ENCODE assay signal across 27 cellular contexts in genomic region chr5:123483446-123484077, GRCh38.
"Had no signal": no experiment of that assay in that cellular context is flagged by ENCODE, and none has a peak within 500 bp of the region (broad histone marks: within the 10 kb centered on the region; RNA-seq: fewer than 3 reads in every experiment).

No MANE protein-coding gene starts in this region.

- H3K9me3 ChIP-seq: SJCRH30 had no signal

- H3K27me3 ChIP-seq: cardiac muscle cell, SJCRH30 had no signal

- H3K27ac ChIP-seq: cardiac muscle cell, SJCRH30, SK-N-MC, WERI-Rb-1 had no signal

- ATAC-seq: activated CD8-positive, alpha-beta T cell treated with anti-CD3 and anti-CD28 coated beads for 36 hours; activated T-cell treated with anti-CD3 and anti-CD28 coated beads, Interleukin-2, amount 50 U/mL, for 72 hours; activated T-helper 17 cell treated with anti-CD3 and anti-CD28 coated beads, Interleukin-2, amount 50 U/mL, for 72 hours; K562; Panc1 had no signal

- FAIRE-seq: K562 had no signal

- DNase-seq: activated CD4-positive, alpha-beta T cell treated with anti-CD3 and anti-CD28 coated beads, Interleukin-2, amount 10 ng/mL, durations not matched to agents 24 days and 14 days; activated CD4-positive, alpha-beta T cell treated with anti-CD3 and anti-CD28 coated beads, Interleukin-2, amount 50 U/mL, for 4 hours; activated CD4-positive, CD25-positive, alpha-beta regulatory T cell; activated CD8-positive, alpha-beta T cell treated with anti-CD3 and anti-CD28 coated beads for 36 hours; activated effector memory CD4-positive, alpha-beta T cell treated with anti-CD3 and anti-CD28 coated beads, Interleukin-2, amount 50 U/mL, for 16 hours; activated naive CD4-positive, alpha-beta T cell; activated naive CD4-positive, alpha-beta T cell treated with anti-CD3 and anti-CD28 coated beads, Interleukin-2, amount 50 U/mL, for 16 hours; activated naive CD8-positive, alpha-beta T cell treated with anti-CD3 and anti-CD28 coated beads for 36 hours; activated T-cell treated with anti-CD3 and anti-CD28 coated beads, Interleukin-2, amount 50 U/mL, for 1 hour; activated T-cell treated with anti-CD3 and anti-CD28 coated beads, Interleukin-2, amount 50 U/mL, for 72 hours; amniotic stem cell; aorta; NCI-H1092 treated with DMSO at 0.1 percent for 48 hours; NCI-H1436; NCI-H1694 treated with DMSO at 0.1 percent for 48 hours; NCI-H2029; NCI-H345; NCI-H524 treated with DMSO at 0.1 percent for 48 hours; SHP77; SJCRH30; T1000; WERI-Rb-1 had no signal

- H3K4me1 ChIP-seq: SJCRH30 had no signal

- H3K4me3 ChIP-seq: cardiac muscle cell, K562, SJCRH30, SK-N-MC had no signal

- H3K36me3 ChIP-seq: cardiac muscle cell, SJCRH30, WERI-Rb-1 had no signal
